Comparison of ENCODE assay signal across 18 cellular contexts in genomic region chr5:170622933-170623332, GRCh38.
A peak's percentile ranks its signal among the peaks of the same experiment; 100 is the strongest.
DNase-seq lines count a peak whose midpoint lies in the region; ATAC-seq and TF ChIP-seq lines count a peak whose summit lies in the region.
"Had no signal": no experiment of that assay in that cellular context is flagged by ENCODE, and none has a peak within 500 bp of the region (broad histone marks: within the 10 kb centered on the region; RNA-seq: fewer than 3 reads in every experiment).

No MANE protein-coding gene starts in this region.

- H3K4me3 Mint-ChIP-seq in CD8-positive, alpha-beta memory T cell = no peak overlapping the region
- no peak overlapping the region for H3K4me3 Mint-ChIP-seq in stimulated activated memory B cell treated with anti-CD40 and anti-IgM and Interleukin-4, amounts not matched to agents 10 μg/mL and 1 μg/mL and 100 μg/mL, for 72 hours
- H3K4me3 Mint-ChIP-seq: B cell; CD14-positive monocyte; CD4-positive, alpha-beta T cell; HFFc6 had no signal

- CTCF ChIA-PET in CD8-positive, alpha-beta memory T cell (lab: Charles Lee) = no interaction called here

- no peak for TF ChIP-seq EP300 in sigmoid colon (IDR thresholded peaks at IDR 0.05)

- ATAC-seq in heart right ventricle = no peak
- no peak for ATAC-seq in stimulated activated memory B cell treated with anti-CD40 and anti-IgM and Interleukin-4, amounts not matched to agents 10 μg/mL and 1 μg/mL and 100 μg/mL, for 72 hours

- no peaks in the 10 kb centered on the region for H3K36me3 Mint-ChIP-seq in CD8-positive, alpha-beta memory T cell
- H3K36me3 Mint-ChIP-seq in stimulated activated memory B cell treated with anti-CD40 and anti-IgM and Interleukin-4, amounts not matched to agents 10 μg/mL and 1 μg/mL and 100 μg/mL, for 72 hours = no peaks in the 10 kb centered on the region
- H3K36me3 Mint-ChIP-seq: CD14-positive monocyte had no signal

- H3K4me1 ChIP-seq in heart right ventricle = peaks cover 0 to 2% (median 0%) of the 10 kb centered on the region in 9 donors
- no peaks in the 10 kb centered on the region for H3K4me1 ChIP-seq in sigmoid colon
- H3K4me1 ChIP-seq in CD8-positive, alpha-beta memory T cell (ENCODE audit: insufficient read depth, low read length) = no peaks in the 10 kb centered on the region
- H3K4me1 ChIP-seq: HAP-1 had no signal

- H3K27me3 ChIP-seq in heart right ventricle = no peaks in the 10 kb centered on the region
- H3K27me3 ChIP-seq in sigmoid colon = no peaks in the 10 kb centered on the region
- no peaks in the 10 kb centered on the region for H3K27me3 ChIP-seq in CD8-positive, alpha-beta memory T cell (ENCODE audit: insufficient read depth, low read length, poor library complexity, severe bottlenecking)
- H3K27me3 ChIP-seq: BLaER1 treated with 17β-estradiol and CSF1 and Interleukin-3, amounts not matched to agents 10 nM and 100 nM had no signal

- H3K9me3 Mint-ChIP-seq in CD8-positive, alpha-beta memory T cell = peaks cover 0 to 3% (median 0%) of the 10 kb centered on the region in 5 donors
- H3K9me3 Mint-ChIP-seq in stimulated activated memory B cell treated with anti-CD40 and anti-IgM and Interleukin-4, amounts not matched to agents 10 μg/mL and 1 μg/mL and 100 μg/mL, for 72 hours = no peaks in the 10 kb centered on the region
- H3K9me3 Mint-ChIP-seq: CD14-positive monocyte; CD4-positive, alpha-beta T cell; HFFc6 had no signal

- H3K27me3 Mint-ChIP-seq in CD8-positive, alpha-beta memory T cell = peaks cover 5 to 15% of the 10 kb centered on the region in 2 donors
- peaks cover 18% of the 10 kb centered on the region for H3K27me3 Mint-ChIP-seq in stimulated activated memory B cell treated with anti-CD40 and anti-IgM and Interleukin-4, amounts not matched to agents 10 μg/mL and 1 μg/mL and 100 μg/mL, for 72 hours
- H3K27me3 Mint-ChIP-seq: CD4-positive, alpha-beta T cell had no signal

- TF ChIP-seq POLR2A in sigmoid colon (IDR thresholded peaks at IDR 0.05) = no peak

- H3K27ac Mint-ChIP-seq in CD8-positive, alpha-beta memory T cell = no peak overlapping the region
- H3K27ac Mint-ChIP-seq in stimulated activated memory B cell treated with anti-CD40 and anti-IgM and Interleukin-4, amounts not matched to agents 10 μg/mL and 1 μg/mL and 100 μg/mL, for 72 hours = no peak overlapping the region
- H3K27ac Mint-ChIP-seq: B cell; CD4-positive, alpha-beta T cell; HFFc6 had no signal

- H3K4me1 Mint-ChIP-seq in CD8-positive, alpha-beta memory T cell = peaks cover 0 to 3% (median 2%) of the 10 kb centered on the region in 3 donors
- no peaks in the 10 kb centered on the region for H3K4me1 Mint-ChIP-seq in stimulated activated memory B cell treated with anti-CD40 and anti-IgM and Interleukin-4, amounts not matched to agents 10 μg/mL and 1 μg/mL and 100 μg/mL, for 72 hours
- H3K4me1 Mint-ChIP-seq: B cell had no signal

- no peak overlapping the region for H3K4me3 ChIP-seq in heart right ventricle
- H3K4me3 ChIP-seq in sigmoid colon = no peak overlapping the region
- H3K4me3 ChIP-seq in CD8-positive, alpha-beta memory T cell (ENCODE audit: low read length) = no peak overlapping the region
- H3K4me3 ChIP-seq: BLaER1 treated with 17β-estradiol and CSF1 and Interleukin-3, amounts not matched to agents 10 nM and 100 nM; HAP-1 had no signal

- DNase-seq in DMS53 (lab: John Stamatoyannopoulos, UW) = peak; percentile 7
- DNase-seq in DMS53 treated with DMSO at 0.1 percent for 48 hours (lab: John Stamatoyannopoulos, UW; ENCODE audit: unreplicated experiment) = no peak
- DNase-seq in cardiac septum (ENCODE audit: low spot score) = peak; percentile 54
- DNase-seq in heart right ventricle = no peak
- peak; percentile 33 for DNase-seq in sigmoid colon
- DNase-seq in dedifferentiated amniotic fluid mesenchymal stem cell (ENCODE audit: extremely low spot score) = no peak
- no peak for DNase-seq in CD8-positive, alpha-beta memory T cell
- DNase-seq: CD4-positive, alpha-beta T cell; DMS79 treated with DMSO at 0.1 percent for 48 hours; GF-D8; GOT3 had no signal

- TF ChIP-seq CTCF in heart right ventricle (IDR thresholded peaks at IDR 0.05) = no peak
- no peak for TF ChIP-seq CTCF in sigmoid colon (IDR thresholded peaks at IDR 0.05)

- whole genome bisulfite sequencing in heart right ventricle, 2 donors = 94 to 95% methylated on average over 16 of the region's 16 CpGs
- 95 to 96% methylated on average over 16 of the region's 16 CpGs for WGBS in sigmoid colon, 2 donors

- no peaks in the 10 kb centered on the region for H3K36me3 ChIP-seq in heart right ventricle
- no peaks in the 10 kb centered on the region for H3K36me3 ChIP-seq in sigmoid colon
- no peaks in the 10 kb centered on the region for H3K36me3 ChIP-seq in CD8-positive, alpha-beta memory T cell (ENCODE audit: insufficient read depth, low read length)
- H3K36me3 ChIP-seq: BLaER1 treated with 17β-estradiol and CSF1 and Interleukin-3, amounts not matched to agents 10 nM and 100 nM; HAP-1 had no signal

- H3K27ac ChIP-seq in heart right ventricle (no peak overlapping the region), sigmoid colon (no peak overlapping the region)
- H3K27ac ChIP-seq in CD8-positive, alpha-beta memory T cell (ENCODE audit: low read depth, low read length) = no peak overlapping the region
- H3K27ac ChIP-seq: 22Rv1; BLaER1 treated with 17β-estradiol and CSF1 and Interleukin-3, amounts not matched to agents 10 nM and 100 nM had no signal

- POLR2A ChIA-PET in CD8-positive, alpha-beta memory T cell (lab: Charles Lee) = no interaction called here

- H3K9me3 ChIP-seq in heart right ventricle (no peaks in the 10 kb centered on the region), sigmoid colon (no peaks in the 10 kb centered on the region)
- H3K9me3 ChIP-seq in CD8-positive, alpha-beta memory T cell (ENCODE audit: low read length) = no peaks in the 10 kb centered on the region
- H3K9me3 ChIP-seq: BLaER1 treated with 17β-estradiol and CSF1 and Interleukin-3, amounts not matched to agents 10 nM and 100 nM; HAP-1 had no signal

- intact Hi-C loops in cardiac septum (cut with DNase I) = loop anchor here (2.0 kb wide), 1 partner anchor 188 kb away; no protein-coding TSS in a partner anchor
- intact Hi-C loops in heart right ventricle (cut with DNase I) = loop anchor here in 5 of 10 donors (2.0 to 10.0 kb wide), 2 partner anchors 188 to 398 kb away; no protein-coding TSS in a partner anchor
- intact Hi-C loops in sigmoid colon (cut with DNase I) = no loop called here

Comparison
In these comparisons a context has a peak if more than half of its experiments do, and no peak if none do; other contexts are left out.
1. DNase-seq: peak in DMS53 (single experiment), cardiac septum (single experiment) and sigmoid colon (single experiment); none in DMS53 treated with DMSO at 0.1 percent for 48 hours (single experiment), heart right ventricle (0 of 2), dedifferentiated amniotic fluid mesenchymal stem cell (single experiment) and CD8-positive, alpha-beta memory T cell (0 of 5).